ENCODE assay signal across 15 cellular contexts in genomic region chr22:44049369-44050231, GRCh38. TPM values are rescaled to one million over a fixed set of nuclear protein-coding genes. Genes with fewer than 3 reads are reported as not detected.
A peak's percentile ranks its signal among the peaks of the same experiment; 100 is the strongest.
DNase-seq lines count a peak whose midpoint lies in the region; ATAC-seq and TF ChIP-seq lines count a peak whose summit lies in the region.
"Had no signal": no experiment of that assay in that cellular context is flagged by ENCODE, and none has a peak within 500 bp of the region (broad histone marks: within the 10 kb centered on the region; RNA-seq: fewer than 3 reads in every experiment).

No MANE protein-coding gene starts in this region.

- peaks cover 6% of the 10 kb centered on the region for H3K4me1 ChIP-seq in GM23338 (ENCODE audit: insufficient read depth)
- H3K4me1 ChIP-seq: SJCRH30 had no signal

- no peak for TF ChIP-seq CTCF in GM23338 (conservative IDR thresholded peaks at IDR 0.05; ENCODE audit: low read depth in 2 of 2)
- no peak for TF ChIP-seq CTCF in nephron progenitor cell (IDR thresholded peaks at IDR 0.05)

- ATAC-seq in GM23338 (no peak), HG02571 (IDR thresholded peaks at IDR 0.05; ENCODE audit: unreplicated experiment) (no peak)
- ATAC-seq: activated T-helper 17 cell treated with anti-CD3 and anti-CD28 coated beads, Interleukin-2, amount 50 U/mL, for 72 hours had no signal

- 0 out of 2 replicates have a peak overlapping the region, but pooled peaks have one; percentile 45 for H3K27ac ChIP-seq in GM23338 (ENCODE audit: low read depth)
- H3K27ac ChIP-seq: brain microvascular endothelial cell, SJCRH30 had no signal

- no peak overlapping the region for H3K4me2 ChIP-seq in GM23338

- H3K27me3 Mint-ChIP-seq in GM23338 (ENCODE audit: insufficient read depth, low read depth, poor library complexity) (peaks cover 7% of the 10 kb centered on the region), nephron progenitor cell (ENCODE audit: low read depth, poor library complexity) (peaks cover 7% of the 10 kb centered on the region)
- H3K27me3 Mint-ChIP-seq: activated T-helper 17 cell treated with anti-CD3 and anti-CD28 coated beads, Interleukin-2, amount 50 U/mL, for 72 hours had no signal

- no peaks in the 10 kb centered on the region for H3K79me2 ChIP-seq in GM23338 (replicated peaks; ENCODE audit: insufficient read depth)

- no peaks in the 10 kb centered on the region for H3K9me2 ChIP-seq in GM23338 (ENCODE audit: insufficient read depth)

- no peaks in the 10 kb centered on the region for H3F3A ChIP-seq in GM23338 (replicated peaks; ENCODE audit: low read depth)

- in situ Hi-C loops in ACHN (cut with HindIII; ENCODE audit: low pct_ligation_motif_present, low pct_unique_long_range_greater_than_20kb, low sequenced_read_pairs): no loop called here

- H3K36me3 ChIP-seq in GM23338 (ENCODE audit: insufficient read depth): no peaks in the 10 kb centered on the region
- H3K36me3 ChIP-seq: brain microvascular endothelial cell, SJCRH30 had no signal

- no peaks in the 10 kb centered on the region for H4K20me1 ChIP-seq in GM23338 (replicated peaks; ENCODE audit: insufficient read depth)

- DNase-seq in Ammon's horn (ENCODE audit: low spot score): peak; percentile 67
- DNase-seq in GM23338 (ENCODE audit: low spot score): no peak
- DNase-seq in anterior cingulate cortex (lab: John Stamatoyannopoulos, UW): peak in 39 of 58 donors; percentile 17 to 84 (median 49)
- no peak for DNase-seq in nephron progenitor cell
- DNase-seq in ACHN: no peak
- DNase-seq in stimulated activated CD4-positive, alpha-beta T cell treated with anti-CD3 and anti-CD28 coated beads, Interleukin-4, amount 100 ng/mL, for 1 hour: no peak
- no peak for DNase-seq in DMS53 (lab: John Stamatoyannopoulos, UW)
- DNase-seq: brain microvascular endothelial cell; GDM1; NCI-H1436 treated with DMSO at 0.1 percent for 48 hours; SJCRH30; stimulated activated CD4-positive, alpha-beta T cell treated with anti-CD3 and anti-CD28 coated beads, Interleukin-2, amount 100 ng/mL, for 48 hours; stimulated activated naive CD4-positive, alpha-beta T cell had no signal

- H3K9me3 Mint-ChIP-seq in GM23338 (no peaks in the 10 kb centered on the region), nephron progenitor cell (peaks cover 5% of the 10 kb centered on the region)
- H3K9me3 Mint-ChIP-seq: activated T-helper 17 cell treated with anti-CD3 and anti-CD28 coated beads, Interleukin-2, amount 50 U/mL, for 72 hours had no signal

- H3K4me1 Mint-ChIP-seq in GM23338 (peaks cover 22% of the 10 kb centered on the region), nephron progenitor cell (peaks cover 47% of the 10 kb centered on the region)

- no peak overlapping the region for H3K27ac Mint-ChIP-seq in GM23338
- peak overlapping the region; percentile 21 for H3K27ac Mint-ChIP-seq in nephron progenitor cell
- H3K27ac Mint-ChIP-seq: activated T-helper 17 cell treated with anti-CD3 and anti-CD28 coated beads, Interleukin-2, amount 50 U/mL, for 72 hours had no signal

- H2AFZ ChIP-seq in GM23338: no peak overlapping the region

- no peak overlapping the region for H3K4me3 Mint-ChIP-seq in GM23338
- peak overlapping the region; percentile 33 for H3K4me3 Mint-ChIP-seq in nephron progenitor cell
- H3K4me3 Mint-ChIP-seq: activated T-helper 17 cell treated with anti-CD3 and anti-CD28 coated beads, Interleukin-2, amount 50 U/mL, for 72 hours had no signal

- H3K36me3 Mint-ChIP-seq in GM23338 (ENCODE audit: low read depth) (no peaks in the 10 kb centered on the region), nephron progenitor cell (ENCODE audit: low read depth) (no peaks in the 10 kb centered on the region)

- no peak overlapping the region for H3K4me3 ChIP-seq in GM23338
- H3K4me3 ChIP-seq: SJCRH30 had no signal

- no peaks in the 10 kb centered on the region for H3K27me3 ChIP-seq in GM23338 (ENCODE audit: insufficient read depth)
- H3K27me3 ChIP-seq: brain microvascular endothelial cell, SJCRH30 had no signal

TF ChIP-seq in GM23338, 12 proteins besides CTCF, POLR2A, EP300 and RAD21 (continues in another document):
- TF ChIP-seq, protein P1, sequence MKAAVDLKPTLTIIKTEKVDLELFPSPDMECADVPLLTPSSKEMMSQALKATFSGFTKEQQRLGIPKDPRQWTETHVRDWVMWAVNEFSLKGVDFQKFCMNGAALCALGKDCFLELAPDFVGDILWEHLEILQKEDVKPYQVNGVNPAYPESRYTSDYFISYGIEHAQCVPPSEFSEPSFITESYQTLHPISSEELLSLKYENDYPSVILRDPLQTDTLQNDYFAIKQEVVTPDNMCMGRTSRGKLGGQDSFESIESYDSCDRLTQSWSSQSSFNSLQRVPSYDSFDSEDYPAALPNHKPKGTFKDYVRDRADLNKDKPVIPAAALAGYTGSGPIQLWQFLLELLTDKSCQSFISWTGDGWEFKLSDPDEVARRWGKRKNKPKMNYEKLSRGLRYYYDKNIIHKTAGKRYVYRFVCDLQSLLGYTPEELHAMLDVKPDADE (IDR thresholded peaks at IDR 0.05): no peak
- TF ChIP-seq EZH2 (IDR thresholded peaks at IDR 0.05; ENCODE audit: low read depth, unreplicated experiment) (no peak), NANOG (IDR thresholded peaks at IDR 0.05; ENCODE audit: borderline replicate concordance) (no peak), JUNB (IDR thresholded peaks at IDR 0.05; ENCODE audit: unreplicated experiment) (no peak), POLR2AphosphoS5 (IDR thresholded peaks at IDR 0.05; ENCODE audit: low read depth) (no peak), ZNF114 (CRISPR knock-in tag; IDR thresholded peaks at IDR 0.05) (no peak), EZH2phosphoT487 (IDR thresholded peaks at IDR 0.05; ENCODE audit: unreplicated experiment) (no peak)
- TF ChIP-seq, protein P2, sequence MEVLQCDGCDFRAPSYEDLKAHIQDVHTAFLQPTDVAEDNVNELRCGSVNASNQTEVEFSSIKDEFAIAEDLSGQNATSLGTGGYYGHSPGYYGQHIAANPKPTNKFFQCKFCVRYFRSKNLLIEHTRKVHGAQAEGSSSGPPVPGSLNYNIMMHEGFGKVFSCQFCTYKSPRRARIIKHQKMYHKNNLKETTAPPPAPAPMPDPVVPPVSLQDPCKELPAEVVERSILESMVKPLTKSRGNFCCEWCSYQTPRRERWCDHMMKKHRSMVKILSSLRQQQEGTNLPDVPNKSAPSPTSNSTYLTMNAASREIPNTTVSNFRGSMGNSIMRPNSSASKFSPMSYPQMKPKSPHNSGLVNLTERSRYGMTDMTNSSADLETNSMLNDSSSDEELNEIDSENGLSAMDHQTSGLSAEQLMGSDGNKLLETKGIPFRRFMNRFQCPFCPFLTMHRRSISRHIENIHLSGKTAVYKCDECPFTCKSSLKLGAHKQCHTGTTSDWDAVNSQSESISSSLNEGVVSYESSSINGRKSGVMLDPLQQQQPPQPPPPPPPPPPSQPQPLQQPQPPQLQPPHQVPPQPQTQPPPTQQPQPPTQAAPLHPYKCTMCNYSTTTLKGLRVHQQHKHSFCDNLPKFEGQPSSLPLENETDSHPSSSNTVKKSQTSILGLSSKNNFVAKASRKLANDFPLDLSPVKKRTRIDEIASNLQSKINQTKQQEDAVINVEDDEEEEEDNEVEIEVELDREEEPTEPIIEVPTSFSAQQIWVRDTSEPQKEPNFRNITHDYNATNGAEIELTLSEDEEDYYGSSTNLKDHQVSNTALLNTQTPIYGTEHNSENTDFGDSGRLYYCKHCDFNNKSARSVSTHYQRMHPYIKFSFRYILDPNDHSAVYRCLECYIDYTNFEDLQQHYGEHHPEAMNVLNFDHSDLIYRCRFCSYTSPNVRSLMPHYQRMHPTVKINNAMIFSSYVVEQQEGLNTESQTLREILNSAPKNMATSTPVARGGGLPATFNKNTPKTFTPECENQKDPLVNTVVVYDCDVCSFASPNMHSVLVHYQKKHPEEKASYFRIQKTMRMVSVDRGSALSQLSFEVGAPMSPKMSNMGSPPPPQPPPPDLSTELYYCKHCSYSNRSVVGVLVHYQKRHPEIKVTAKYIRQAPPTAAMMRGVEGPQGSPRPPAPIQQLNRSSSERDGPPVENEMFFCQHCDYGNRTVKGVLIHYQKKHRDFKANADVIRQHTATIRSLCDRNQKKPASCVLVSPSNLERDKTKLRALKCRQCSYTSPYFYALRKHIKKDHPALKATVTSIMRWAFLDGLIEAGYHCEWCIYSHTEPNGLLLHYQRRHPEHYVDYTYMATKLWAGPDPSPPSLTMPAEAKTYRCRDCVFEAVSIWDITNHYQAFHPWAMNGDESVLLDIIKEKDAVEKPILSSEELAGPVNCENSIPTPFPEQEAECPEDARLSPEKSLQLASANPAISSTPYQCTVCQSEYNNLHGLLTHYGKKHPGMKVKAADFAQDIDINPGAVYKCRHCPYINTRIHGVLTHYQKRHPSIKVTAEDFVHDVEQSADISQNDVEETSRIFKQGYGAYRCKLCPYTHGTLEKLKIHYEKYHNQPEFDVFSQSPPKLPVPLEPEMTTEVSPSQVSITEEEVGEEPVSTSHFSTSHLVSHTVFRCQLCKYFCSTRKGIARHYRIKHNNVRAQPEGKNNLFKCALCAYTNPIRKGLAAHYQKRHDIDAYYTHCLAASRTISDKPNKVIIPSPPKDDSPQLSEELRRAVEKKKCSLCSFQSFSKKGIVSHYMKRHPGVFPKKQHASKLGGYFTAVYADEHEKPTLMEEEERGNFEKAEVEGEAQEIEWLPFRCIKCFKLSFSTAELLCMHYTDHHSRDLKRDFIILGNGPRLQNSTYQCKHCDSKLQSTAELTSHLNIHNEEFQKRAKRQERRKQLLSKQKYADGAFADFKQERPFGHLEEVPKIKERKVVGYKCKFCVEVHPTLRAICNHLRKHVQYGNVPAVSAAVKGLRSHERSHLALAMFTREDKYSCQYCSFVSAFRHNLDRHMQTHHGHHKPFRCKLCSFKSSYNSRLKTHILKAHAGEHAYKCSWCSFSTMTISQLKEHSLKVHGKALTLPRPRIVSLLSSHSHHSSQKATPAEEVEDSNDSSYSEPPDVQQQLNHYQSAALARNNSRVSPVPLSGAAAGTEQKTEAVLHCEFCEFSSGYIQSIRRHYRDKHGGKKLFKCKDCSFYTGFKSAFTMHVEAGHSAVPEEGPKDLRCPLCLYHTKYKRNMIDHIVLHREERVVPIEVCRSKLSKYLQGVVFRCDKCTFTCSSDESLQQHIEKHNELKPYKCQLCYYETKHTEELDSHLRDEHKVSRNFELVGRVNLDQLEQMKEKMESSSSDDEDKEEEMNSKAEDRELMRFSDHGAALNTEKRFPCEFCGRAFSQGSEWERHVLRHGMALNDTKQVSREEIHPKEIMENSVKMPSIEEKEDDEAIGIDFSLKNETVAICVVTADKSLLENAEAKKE (CRISPR knock-in tag; IDR thresholded peaks at IDR 0.05): no peak

RNA-seq across cellular contexts. Expression of gene PARVB, which starts 25.5 kb away (rescaled TPM):
- 7.7 and 15.5 TPM in 2 replicates for total RNA-seq in GM23338 (2014; rRNA removed; shearing (Covaris generic))
- polyA plus RNA-seq in GM23338 (2016; fragmentation: Nextera tagmentation; extraction: Ambion mirVana): 4.0 and 4.3 TPM in 2 replicates
- total RNA-seq: SJCRH30 had no signal

Comparison
In these comparisons a context has a peak if more than half of its experiments do, and no peak if none do; other contexts are left out.
1. DNase-seq: peak in Ammon's horn (single experiment) and anterior cingulate cortex (39 of 58); none in GM23338 (single experiment), nephron progenitor cell (single experiment), ACHN (single experiment), stimulated activated CD4-positive, alpha-beta T cell treated with anti-CD3 and anti-CD28 coated beads, Interleukin-4, amount 100 ng/mL, for 1 hour (single experiment) and DMS53 (single experiment).